ENCODE assay signal across 10 cellular contexts in the genomic region with DNA sequence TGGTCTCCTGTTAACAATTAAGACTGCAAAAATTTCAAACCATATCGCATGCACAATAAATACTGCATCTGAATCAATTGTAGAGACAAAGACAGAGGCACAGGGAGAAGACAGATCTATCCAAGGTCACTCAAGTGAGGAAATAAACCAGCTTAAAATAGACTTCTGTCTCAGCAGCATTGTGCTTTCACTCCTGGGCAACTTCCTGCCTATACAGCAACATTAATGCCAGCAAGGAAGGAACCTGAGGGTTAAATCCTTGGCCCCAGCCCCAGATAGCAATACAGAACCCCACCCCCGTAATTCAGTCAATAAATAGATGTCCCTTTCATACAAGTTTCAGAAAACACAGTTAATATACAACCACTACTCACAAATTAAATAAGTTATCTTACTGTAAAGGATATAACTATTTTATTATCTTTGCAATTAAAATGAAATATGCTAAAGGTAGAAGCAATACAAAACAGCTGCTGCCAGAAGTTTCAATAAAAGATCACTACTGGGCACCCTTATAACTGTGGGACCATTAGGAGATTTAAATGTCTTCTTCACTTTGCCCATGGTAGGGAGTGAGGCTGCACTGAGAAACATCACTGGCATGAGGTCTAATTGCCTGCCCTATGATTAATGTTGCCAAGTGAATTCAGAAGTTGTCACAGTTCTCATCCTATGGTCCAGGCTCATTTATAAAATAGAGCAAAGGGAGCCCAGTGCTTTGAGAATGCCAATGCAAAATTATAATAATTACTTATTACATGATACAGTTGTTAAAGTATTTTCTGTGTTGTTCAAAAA. TPM values are rescaled to one million over a fixed set of nuclear protein-coding genes. Genes with fewer than 3 reads are reported as not detected.
DNase-seq lines count a peak whose midpoint lies in the region; ATAC-seq and TF ChIP-seq lines count a peak whose summit lies in the region.
"Had no signal": no experiment of that assay in that cellular context is flagged by ENCODE, and none has a peak within 500 bp of the region (broad histone marks: within the 10 kb centered on the region; RNA-seq: fewer than 3 reads in every experiment).

No MANE protein-coding gene starts in this region.

- peak overlapping the region in 3 of 6 donors; percentile 3 to 37 (median 34) for H3K27ac Mint-ChIP-seq in naive B cell
- H3K27ac Mint-ChIP-seq: stimulated activated memory B cell treated with anti-CD40 and anti-IgM and Interleukin-4, amounts not matched to agents 10 μg/mL and 1 μg/mL and 100 μg/mL, for 72 hours had no signal

- H3K36me3 Mint-ChIP-seq in naive B cell, result no peaks in the 10 kb centered on the region
- H3K36me3 Mint-ChIP-seq: stimulated activated memory B cell treated with anti-CD40 and anti-IgM and Interleukin-4, amounts not matched to agents 10 μg/mL and 1 μg/mL and 100 μg/mL, for 72 hours had no signal

- H3K9me3 ChIP-seq in RWPE2 (ENCODE audit: severe bottlenecking), result no peaks in the 10 kb centered on the region
- H3K9me3 ChIP-seq: esophagus squamous epithelium had no signal

- no peaks in the 10 kb centered on the region for H3K9me3 Mint-ChIP-seq in naive B cell
- H3K9me3 Mint-ChIP-seq: stimulated activated memory B cell treated with anti-CD40 and anti-IgM and Interleukin-4, amounts not matched to agents 10 μg/mL and 1 μg/mL and 100 μg/mL, for 72 hours had no signal

- ATAC-seq in GM18519 (IDR thresholded peaks at IDR 0.05; ENCODE audit: low FRiP score, unreplicated experiment) (peak; percentile 30), HG02943 (IDR thresholded peaks at IDR 0.05; ENCODE audit: low read depth, unreplicated experiment) (peak; percentile 44), RWPE2 (ENCODE audit: low read depth) (no peak), naive B cell (ENCODE audit: low read depth in 2 of 2) (peak; percentile 34 to 76)
- ATAC-seq: stimulated activated memory B cell treated with anti-CD40 and anti-IgM and Interleukin-4, amounts not matched to agents 10 μg/mL and 1 μg/mL and 100 μg/mL, for 72 hours had no signal

- H3K27me3 ChIP-seq in RWPE2 (ENCODE audit: insufficient read depth, poor library complexity, severe bottlenecking), result no peaks in the 10 kb centered on the region
- H3K27me3 ChIP-seq: esophagus squamous epithelium had no signal

- H3K4me1 Mint-ChIP-seq in naive B cell, result peaks cover 17 to 25% (median 22%) of the 10 kb centered on the region in 3 donors

- H3K4me1 ChIP-seq in RWPE2 (ENCODE audit: insufficient read depth, poor library complexity, severe bottlenecking), result peaks cover 58% of the 10 kb centered on the region

- no peak for TF ChIP-seq CTCF in RWPE2 (IDR thresholded peaks at IDR 0.05; ENCODE audit: poor library complexity, severe bottlenecking)

- DNase-seq in RWPE2 (ENCODE audit: low spot score) (no peak), naive B cell (no peak), NCI-H1417 (lab: John Stamatoyannopoulos, UW) (no peak), C1 segment of cervical spinal cord (lab: John Stamatoyannopoulos, UW) (no peak)
- DNase-seq in effector CD8-positive, alpha-beta T cell (lab: John Stamatoyannopoulos, UW), result no peak
- DNase-seq in activated CD4-positive, alpha-beta T cell treated with anti-CD3 and anti-CD28 coated beads for 4 hours, result no peak
- DNase-seq: esophagus squamous epithelium had no signal

- H3K4me3 ChIP-seq in RWPE2 (ENCODE audit: severe bottlenecking), result no peak overlapping the region
- H3K4me3 ChIP-seq: esophagus squamous epithelium had no signal

- H3K27me3 Mint-ChIP-seq in naive B cell, result peaks cover 8 to 16% (median 16%) of the 10 kb centered on the region in 3 donors

- peak overlapping the region; percentile 94 for H3K27ac ChIP-seq in RWPE2 (ENCODE audit: poor library complexity, severe bottlenecking)
- H3K27ac ChIP-seq: esophagus squamous epithelium had no signal

- H3K36me3 ChIP-seq in RWPE2 (ENCODE audit: low read depth), result no peaks in the 10 kb centered on the region
- H3K36me3 ChIP-seq: esophagus squamous epithelium had no signal

- H3K4me3 Mint-ChIP-seq in naive B cell, result peak overlapping the region in 7 of 8 donors; percentile 3 to 66 (median 23)
- H3K4me3 Mint-ChIP-seq: stimulated activated memory B cell treated with anti-CD40 and anti-IgM and Interleukin-4, amounts not matched to agents 10 μg/mL and 1 μg/mL and 100 μg/mL, for 72 hours had no signal

RNA-seq across cellular contexts. Expression of a gene that starts 49.4 kb away (rescaled TPM):
- polyA plus RNA-seq in naive B cell (ENCODE audit: low read depth in 6 of 6), result 1 to 10 TPM in 5 of 6 donors, under 1 TPM in 1; 0.73 to 9.0 (median 4.8) TPM
